Comparison of ENCODE assay signal across 18 cellular contexts in the genomic region with DNA sequence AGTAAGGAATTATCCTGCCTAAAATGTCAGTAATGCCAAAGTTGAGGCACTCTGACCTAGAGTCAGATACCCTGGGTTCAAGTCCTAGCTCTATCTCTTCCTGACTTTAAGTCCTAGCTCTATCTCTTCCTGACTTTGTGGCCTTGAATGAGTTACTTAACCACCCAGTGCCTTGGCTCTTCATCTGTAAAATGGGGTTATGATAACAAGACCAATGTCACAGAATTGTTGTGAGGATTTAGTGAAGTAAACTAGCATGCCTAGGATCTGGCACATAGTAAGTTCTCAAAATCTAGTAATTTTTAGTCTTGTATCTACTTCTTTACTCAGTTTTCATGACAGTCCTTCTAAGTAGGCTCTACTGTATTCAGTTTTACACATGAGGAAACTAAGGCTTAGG. TPM values are rescaled to one million over a fixed set of nuclear protein-coding genes. Genes with fewer than 3 reads are reported as not detected.
A peak's percentile ranks its signal among the peaks of the same experiment; 100 is the strongest.
DNase-seq lines count a peak whose midpoint lies in the region; ATAC-seq, FAIRE-seq and TF ChIP-seq lines count a peak whose summit lies in the region.
"Had no signal": no experiment of that assay in that cellular context is flagged by ENCODE, and none has a peak within 500 bp of the region (broad histone marks: within the 10 kb centered on the region; RNA-seq: fewer than 3 reads in every experiment).

No MANE protein-coding gene starts in this region.

- peak overlapping the region; percentile 88 for H3K4me3 Mint-ChIP-seq in CD8-positive, alpha-beta T cell
- H3K4me3 Mint-ChIP-seq in T-cell (peak overlapping the region; percentile 90 to 95 (median 94)), immature natural killer cell (peak overlapping the region in 4 of 5 donors; percentile 26 to 99 (median 84))
- H3K4me3 Mint-ChIP-seq: H9 had no signal

- CTCF ChIA-PET in A549 (lab: Yijun Ruan, JAX), result interaction anchor here (0.9 kb wide), 1 partner anchor 8 kb away, joined by 3 read pairs; no protein-coding TSS in a partner anchor
- CTCF ChIA-PET in CD8-positive, alpha-beta T cell (lab: Charles Lee), result no interaction called here
- CTCF ChIA-PET in T-cell (lab: Charles Lee), result interaction anchor here in 1 of 2 donors (1.1 kb wide), 1 partner anchor 24 kb away, joined by 3 read pairs; no protein-coding TSS in a partner anchor

- no peak for TF ChIP-seq RAD21 in A549 (conservative IDR thresholded peaks at IDR 0.05 in 1 of 2, IDR thresholded peaks at IDR 0.05 in 1 of 2)

- no peak for TF ChIP-seq CTCF in A549 (IDR thresholded peaks at IDR 0.05)
- TF ChIP-seq CTCF in CD8-positive, alpha-beta T cell (IDR thresholded peaks at IDR 0.05), result no peak

- POLR2A ChIA-PET in A549 (lab: Yijun Ruan, JAX), result no interaction called here
- POLR2A ChIA-PET in CD8-positive, alpha-beta T cell (lab: Charles Lee), result no interaction called here
- POLR2A ChIA-PET in T-cell (lab: Charles Lee), result no interaction called here

- no peaks in the 10 kb centered on the region for H3K9me3 ChIP-seq in A549
- H3K9me3 ChIP-seq in CD8-positive, alpha-beta T cell (ENCODE audit: low read length), result no peaks in the 10 kb centered on the region
- H3K9me3 ChIP-seq: BE2C had no signal

- no peak for DNase-seq in A549 (ENCODE audit: low read depth in 1 of 2, low spot score in 1 of 2)
- no peak for DNase-seq in CD8-positive, alpha-beta T cell
- DNase-seq in T-cell, result no peak
- no peak for DNase-seq in immature natural killer cell
- DNase-seq in NCI-H524 treated with DMSO at 0.1 percent for 48 hours (lab: John Stamatoyannopoulos, UW), result no peak
- no peak for DNase-seq in Kasumi-1 (lab: John Stamatoyannopoulos, UW)
- DNase-seq in hepatic stellate cell (ENCODE audit: low spot score), result no peak
- no peak for DNase-seq in DMS 273 treated with DMSO at 0.1 percent for 48 hours (lab: John Stamatoyannopoulos, UW)
- DNase-seq: BE2C; GDM1; H9; NCI-H2029 treated with DMSO at 0.1 percent for 48 hours; NCI-H82; SHP77; stimulated activated CD4-positive, alpha-beta T cell treated with anti-CD3 and anti-CD28 coated beads, Interleukin-4, amount 100 ng/mL, for 4 hours; stimulated activated naive CD4-positive, alpha-beta T cell had no signal

- no peak for FAIRE-seq in A549 (lab: Jason Lieb, UNC)
- FAIRE-seq: endometrium had no signal

- no peaks in the 10 kb centered on the region for H3K27me3 Mint-ChIP-seq in CD8-positive, alpha-beta T cell (ENCODE audit: low read depth)
- no peaks in the 10 kb centered on the region for H3K27me3 Mint-ChIP-seq in T-cell
- H3K27me3 Mint-ChIP-seq in immature natural killer cell (ENCODE audit: low read depth in 3 of 3), result peaks cover 1 to 6% (median 3%) of the 10 kb centered on the region in 3 donors

- no peak overlapping the region for H3K27ac ChIP-seq in A549
- H3K27ac ChIP-seq in CD8-positive, alpha-beta T cell (ENCODE audit: low read depth, low read length), result no peak overlapping the region
- H3K27ac ChIP-seq: cardiac muscle cell had no signal

- no peak for TF ChIP-seq EP300 in A549 (IDR thresholded peaks at IDR 0.05)

- intact Hi-C loops in CD8-positive, alpha-beta T cell (cut with DNase I, micrococcal nuclease), result no loop called here

- no peak overlapping the region for H3K4me3 ChIP-seq in A549
- H3K4me3 ChIP-seq in CD8-positive, alpha-beta T cell (ENCODE audit: low read depth, low read length), result no peak overlapping the region
- H3K4me3 ChIP-seq: cardiac muscle cell had no signal

- no peaks in the 10 kb centered on the region for H3K36me3 ChIP-seq in CD8-positive, alpha-beta T cell (ENCODE audit: insufficient read depth, low read length)
- H3K36me3 ChIP-seq: cardiac muscle cell had no signal

- no peaks in the 10 kb centered on the region for H3K9me3 Mint-ChIP-seq in CD8-positive, alpha-beta T cell
- H3K9me3 Mint-ChIP-seq in T-cell, result no peaks in the 10 kb centered on the region
- H3K9me3 Mint-ChIP-seq in immature natural killer cell, result no peaks in the 10 kb centered on the region

- TF ChIP-seq POLR2A in A549 (IDR thresholded peaks at IDR 0.05; ENCODE audit: low read length), result no peak

- peaks cover 71% of the 10 kb centered on the region for H3K4me1 ChIP-seq in A549
- H3K4me1 ChIP-seq in CD8-positive, alpha-beta T cell (ENCODE audit: insufficient read depth, low read length), result peaks cover 26% of the 10 kb centered on the region
- H3K4me1 ChIP-seq: BE2C had no signal

- H3K4me1 Mint-ChIP-seq in CD8-positive, alpha-beta T cell (ENCODE audit: low read depth), result peaks cover 85% of the 10 kb centered on the region
- H3K4me1 Mint-ChIP-seq in T-cell (peaks cover 74 to 85% (median 80%) of the 10 kb centered on the region in 3 donors), immature natural killer cell (peaks cover 57 to 81% of the 10 kb centered on the region in 2 donors)

- H3K27me3 ChIP-seq in CD8-positive, alpha-beta T cell (ENCODE audit: insufficient read depth, low read length), result no peaks in the 10 kb centered on the region
- H3K27me3 ChIP-seq: BE2C, cardiac muscle cell had no signal

- ATAC-seq in A549 (no peak), T-cell (replicated peaks in 1 of 4) (no peak)
- no peak for ATAC-seq in CD8-positive, alpha-beta T cell

- H3K27ac Mint-ChIP-seq in CD8-positive, alpha-beta T cell, result no peak overlapping the region
- peak overlapping the region in 1 of 2 donors; percentile 46 for H3K27ac Mint-ChIP-seq in T-cell
- H3K27ac Mint-ChIP-seq in immature natural killer cell, result peak overlapping the region; percentile 48 to 97 (median 66)
- H3K27ac Mint-ChIP-seq: H9 had no signal

- H3K36me3 Mint-ChIP-seq in CD8-positive, alpha-beta T cell, result peaks cover 10% of the 10 kb centered on the region
- H3K36me3 Mint-ChIP-seq in T-cell (peaks cover 3% of the 10 kb centered on the region), immature natural killer cell (no peaks in the 10 kb centered on the region)

- peak overlapping the region; percentile 99 for H3K4me2 ChIP-seq in A549

TF ChIP-seq in A549, 52 proteins besides CTCF, POLR2A, EP300 and RAD21:
- TF ChIP-seq RARB (CRISPR knock-in tag; IDR thresholded peaks at IDR 0.05) (no peak), RCOR1 (IDR thresholded peaks at IDR 0.05; ENCODE audit: low read depth, low read length) (no peak), EHF (CRISPR knock-in tag; IDR thresholded peaks at IDR 0.05) (no peak)

RNA-seq across cellular contexts. Expression of a gene that starts 2.0 kb away (rescaled TPM):
- polyA plus RNA-seq in A549 (2011; rRNA removed) (23.8 and 29.0 TPM in 2 replicates), A549 (2017; fragmentation: RNase III; extraction: RNeasy Plus Mini Kit Qiagen cat#74134 plus additional on column Dnase treatment) (16.9 to 17.6 TPM (median 17.4 TPM) in 3 replicates), immature natural killer cell (10 to 100 TPM; 10.1 to 18.8 (median 10.7) TPM)
- polyA plus RNA-seq in A549 (2012; cell fraction: cytosol; rRNA removed), result 7.7 and 10.0 TPM in 2 replicates
- polyA plus RNA-seq in A549 (2012; cell fraction: nucleus; rRNA removed), result 13.6 and 17.2 TPM in 2 replicates
- polyA minus RNA-seq in A549 (2011; rRNA and poly(A)+ RNA removed), result 47.5 and 63.6 TPM in 2 replicates
- 1 to 10 TPM; 5.0 to 6.8 TPM for total RNA-seq in CD8-positive, alpha-beta T cell
- total RNA-seq in T-cell, result 10 to 100 TPM in 4 of 5 donors, 1 to 10 TPM in 1; 7.7 to 23.4 (median 19.8) TPM
